In the genomic region with DNA sequence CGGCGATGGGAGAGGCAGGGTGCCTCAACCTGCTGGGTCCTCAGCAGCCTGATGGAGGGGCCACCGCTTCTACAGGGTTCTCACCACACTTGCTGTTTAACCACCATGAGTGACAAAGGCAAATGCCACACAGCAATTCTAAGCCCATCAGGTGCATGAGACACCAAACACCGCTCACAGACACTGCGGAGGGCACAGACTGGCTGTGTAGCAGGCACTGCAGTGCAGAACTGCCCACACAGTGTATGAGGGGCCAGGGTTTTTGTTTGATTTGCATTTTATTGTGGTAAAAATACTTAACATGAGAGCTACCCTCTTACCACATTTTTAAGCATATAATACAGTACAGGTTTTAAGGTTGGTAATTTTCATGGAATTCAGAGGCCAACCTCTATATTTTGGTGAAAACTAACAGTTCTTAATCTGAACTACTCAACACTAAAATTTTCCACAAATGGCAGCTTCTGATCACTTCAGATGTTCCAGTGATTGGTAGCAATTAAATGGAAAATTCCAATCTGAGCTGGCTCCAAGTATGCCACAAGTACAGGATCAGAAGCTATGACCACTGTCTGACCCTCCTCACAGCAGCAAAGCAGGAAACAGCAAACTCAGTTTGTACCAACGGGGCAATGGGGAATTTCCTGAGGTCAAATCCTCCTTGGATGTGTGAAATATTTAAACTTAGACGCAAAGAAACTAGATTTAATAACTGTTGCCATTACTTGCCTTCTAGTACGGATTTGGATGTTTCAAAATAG, we compare ENCODE assay signal across 20 cellular contexts.
DNase-seq lines count a peak whose midpoint lies in the region; ATAC-seq and TF ChIP-seq lines count a peak whose summit lies in the region.
"Had no signal": no experiment of that assay in that cellular context is flagged by ENCODE, and none has a peak within 500 bp of the region (broad histone marks: within the 10 kb centered on the region; RNA-seq: fewer than 3 reads in every experiment).

No MANE protein-coding gene starts in this region.

- no peak overlapping the region for H2BK20ac ChIP-seq in IMR-90 (ENCODE audit: low read depth, low read length)

- TF ChIP-seq POLR2A in IMR-90 (IDR thresholded peaks at IDR 0.05; ENCODE audit: low read depth, low read length): no peak

- POLR2A ChIA-PET in IMR-90 (lab: Charles Lee; ENCODE audit: unreplicated experiment): no interaction called here
- POLR2A ChIA-PET in T-cell (lab: Charles Lee): interaction anchor here in 1 of 2 donors (0.5 kb wide), 2 partner anchors 13 to 1025 kb away, joined by 3 to 6 read pairs; no protein-coding TSS in a partner anchor

- H3K27me3 ChIP-seq in IMR-90 (ENCODE audit: control insufficient read depth, insufficient read depth, low read length): no peaks in the 10 kb centered on the region; the same call in 1 of the 2 replicates
- no peaks in the 10 kb centered on the region for H3K27me3 ChIP-seq in foreskin keratinocyte
- H3K27me3 ChIP-seq in Karpas-422 (ENCODE audit: low read length): no peaks in the 10 kb centered on the region
- H3K27me3 ChIP-seq: MG63, Peyer's patch had no signal

- dilution Hi-C loops in IMR-90 (cut with HindIII; ENCODE audit: low sequenced_read_pairs, unreplicated experiment): no loop called here

- TF ChIP-seq RAD21 in IMR-90 (IDR thresholded peaks at IDR 0.05; ENCODE audit: low read length): no peak

- no peak overlapping the region for H2AK5ac ChIP-seq in IMR-90 (ENCODE audit: low read depth, low read length)

- no peaks in the 10 kb centered on the region for H3K27me3 Mint-ChIP-seq in T-cell
- H3K27me3 Mint-ChIP-seq: CD4-positive, CD25-positive, alpha-beta regulatory T cell had no signal

- H4K8ac ChIP-seq in IMR-90 (ENCODE audit: low read depth in 2 of 2, low read length in 2 of 2): no peak overlapping the region

- H3K14ac ChIP-seq in IMR-90 (replicated peaks; ENCODE audit: low read depth, low read length): no peak overlapping the region

- ATAC-seq in IMR-90 (ENCODE audit: low read depth): no peak
- no peak for ATAC-seq in T-cell (replicated peaks in 1 of 4)
- ATAC-seq in foreskin keratinocyte: no peak

- H3K4me1 Mint-ChIP-seq in T-cell: no peaks in the 10 kb centered on the region

- H3K23ac ChIP-seq in IMR-90 (ENCODE audit: low read depth, low read length): no peak overlapping the region

- H2BK15ac ChIP-seq in IMR-90 (ENCODE audit: low read depth, low read length): no peak overlapping the region

- H4K91ac ChIP-seq in IMR-90 (ENCODE audit: insufficient read depth, low read depth, low read length): no peak overlapping the region

- DNase-seq in Ammon's horn (ENCODE audit: low spot score) (peak; percentile 12), IMR-90 (no peak), dermis blood vessel endothelial cell (peak; percentile 93), pulmonary artery endothelial cell (ENCODE audit: low read depth, low spot score) (peak; percentile 84), T-cell (no peak), foreskin keratinocyte (no peak), Karpas-422 (no peak)
- DNase-seq: AML-193; Calu3; CD4-positive, CD25-positive, alpha-beta regulatory T cell; GM23248; KG1; MG63; NCI-H1105; NCI-H187; NCI-H446; NCI-H748 treated with DMSO at 0.1 percent for 48 hours; Peyer's patch; SHP77 treated with DMSO at 0.1 percent for 48 hours had no signal

- no peak overlapping the region for H2BK5ac ChIP-seq in IMR-90 (ENCODE audit: low read depth, low read length, poor library complexity, severe bottlenecking)

- H3K27ac ChIP-seq in IMR-90 (ENCODE audit: insufficient read depth, low read length) (no peak overlapping the region), foreskin keratinocyte (no peak overlapping the region), Karpas-422 (ENCODE audit: low read length) (no peak overlapping the region)
- H3K27ac ChIP-seq: GM23248, HL-60, Peyer's patch had no signal

- TF ChIP-seq CTCF in IMR-90 (conservative IDR thresholded peaks at IDR 0.05; ENCODE audit: low read depth, low read length) (no peak), foreskin keratinocyte (conservative IDR thresholded peaks at IDR 0.05) (no peak)

- no peak overlapping the region for H3K18ac ChIP-seq in IMR-90 (ENCODE audit: low read depth, low read length)

- H3K9ac ChIP-seq in IMR-90 (ENCODE audit: low read depth, low read length) (no peak overlapping the region), Karpas-422 (ENCODE audit: low read length) (no peak overlapping the region)
- H3K9ac ChIP-seq: GM23248 had no signal

- no peak overlapping the region for H2BK120ac ChIP-seq in IMR-90 (ENCODE audit: low read depth, low read length)

- no TSS peak for BruUV-seq in IMR-90 (replicated peaks; lab: Mats Ljungman, UMichigan)

- H2AFZ ChIP-seq in IMR-90 (replicated peaks; ENCODE audit: low read length, poor library complexity) (no peak overlapping the region), Karpas-422 (ENCODE audit: low read length) (no peak overlapping the region)
- H2AFZ ChIP-seq: GM23248 had no signal

- H3K27ac Mint-ChIP-seq in T-cell: no peak overlapping the region
- H3K27ac Mint-ChIP-seq: CD4-positive, CD25-positive, alpha-beta regulatory T cell had no signal

- intact Hi-C loops in IMR-90 (cut with micrococcal nuclease): no loop called here

- H4K5ac ChIP-seq in IMR-90 (ENCODE audit: low read depth, low read length): no peak overlapping the region

- H3K79me2 ChIP-seq in Karpas-422 (ENCODE audit: low read length): no peaks in the 10 kb centered on the region

- CTCF ChIA-PET in IMR-90 (lab: Yijun Ruan, JAX): no interaction called here
- CTCF ChIA-PET in T-cell (lab: Charles Lee): no interaction called here

- H3K56ac ChIP-seq in IMR-90 (ENCODE audit: extremely low read depth, insufficient read depth, low read length): no peak overlapping the region

- H3K4ac ChIP-seq in IMR-90 (ENCODE audit: low read depth, low read length): no peak overlapping the region

- no peak overlapping the region for H3K4me3 Mint-ChIP-seq in T-cell
- H3K4me3 Mint-ChIP-seq: CD4-positive, CD25-positive, alpha-beta regulatory T cell had no signal

- peaks cover 2% of the 10 kb centered on the region; the same call in 1 of the 2 replicates for H3K36me3 ChIP-seq in IMR-90 (ENCODE audit: control insufficient read depth, insufficient read depth, low read length)
- no peaks in the 10 kb centered on the region for H3K36me3 ChIP-seq in Karpas-422 (ENCODE audit: insufficient read depth, low read length)
- H3K36me3 ChIP-seq: MG63, Peyer's patch had no signal

- no peak overlapping the region for H3K4me2 ChIP-seq in IMR-90 (ENCODE audit: low read depth, low read length)
- no peak overlapping the region for H3K4me2 ChIP-seq in Karpas-422 (ENCODE audit: low read depth, low read length, poor library complexity, severe bottlenecking)

- H3K4me3 ChIP-seq in IMR-90 (ENCODE audit: insufficient read depth, low read depth, low read length): no peak overlapping the region
- H3K4me3 ChIP-seq in Karpas-422 (ENCODE audit: low read length): no peak overlapping the region
- H3K4me3 ChIP-seq: GM23248, MG63, Peyer's patch had no signal

- no peaks in the 10 kb centered on the region for H3K9me1 ChIP-seq in IMR-90 (ENCODE audit: insufficient read depth, low read length)

- in situ Hi-C loops in IMR-90 (cut with MboI; ENCODE audit: low sequenced_read_pairs): no loop called here

- no peaks in the 10 kb centered on the region for H3K79me1 ChIP-seq in IMR-90 (ENCODE audit: low read depth in 1 of 2, low read length in 2 of 2)

- H3K9me3 Mint-ChIP-seq in T-cell: no peaks in the 10 kb centered on the region

- no peaks in the 10 kb centered on the region for H3K9me2 ChIP-seq in Karpas-422 (replicated peaks; ENCODE audit: insufficient read depth, low read length)

- no peaks in the 10 kb centered on the region for H3K36me3 Mint-ChIP-seq in T-cell
- H3K36me3 Mint-ChIP-seq: CD4-positive, CD25-positive, alpha-beta regulatory T cell had no signal

- 84% methylated on average over 4 of the region's 8 CpGs; no CpG with 5 or more reads in 1 of the 2 experiments for WGBS in IMR-90 (ENCODE audit: extremely low coverage in 2 of 2, insufficient read length in 1 of 2), 2 experiments

- H3K4me1 ChIP-seq in IMR-90 (ENCODE audit: control insufficient read depth, insufficient read depth, low read length) (no peaks in the 10 kb centered on the region), foreskin keratinocyte (no peaks in the 10 kb centered on the region), Karpas-422 (ENCODE audit: low read length) (peaks cover 11% of the 10 kb centered on the region)
- H3K4me1 ChIP-seq: Peyer's patch had no signal

- no peaks in the 10 kb centered on the region for H3K9me3 ChIP-seq in IMR-90 (ENCODE audit: control insufficient read depth, insufficient read depth, low read length)
- no peaks in the 10 kb centered on the region for H3K9me3 ChIP-seq in Karpas-422 (ENCODE audit: low read length)
- H3K9me3 ChIP-seq: MG63, Peyer's patch had no signal

- H4K20me1 ChIP-seq in IMR-90 (ENCODE audit: insufficient read depth, low read length): no peaks in the 10 kb centered on the region
- no peaks in the 10 kb centered on the region for H4K20me1 ChIP-seq in Karpas-422 (ENCODE audit: insufficient read depth, low read depth, low read length)

- H2AK9ac ChIP-seq in IMR-90 (replicated peaks; ENCODE audit: low read depth, low read length, poor library complexity): peak overlapping the region; percentile 44

TF ChIP-seq in IMR-90, 13 proteins besides CTCF, POLR2A, EP300 and RAD21 (continues in another document):
- TF ChIP-seq FOS (IDR thresholded peaks at IDR 0.05; ENCODE audit: low read depth, low read length) (no peak), RFX5 (IDR thresholded peaks at IDR 0.05; ENCODE audit: low read depth, low read length) (no peak), MAZ (IDR thresholded peaks at IDR 0.05; ENCODE audit: borderline replicate concordance, low read depth, low read length) (no peak), BHLHE40 (IDR thresholded peaks at IDR 0.05; ENCODE audit: low read depth, low read length) (no peak), RCOR1 (IDR thresholded peaks at IDR 0.05; ENCODE audit: insufficient replicate concordance, low read length) (no peak), CEBPB (IDR thresholded peaks at IDR 0.05; ENCODE audit: low read depth, low read length) (no peak), MAFK (IDR thresholded peaks at IDR 0.05; ENCODE audit: low read depth, low read length) (no peak)
- TF ChIP-seq, protein P1, sequence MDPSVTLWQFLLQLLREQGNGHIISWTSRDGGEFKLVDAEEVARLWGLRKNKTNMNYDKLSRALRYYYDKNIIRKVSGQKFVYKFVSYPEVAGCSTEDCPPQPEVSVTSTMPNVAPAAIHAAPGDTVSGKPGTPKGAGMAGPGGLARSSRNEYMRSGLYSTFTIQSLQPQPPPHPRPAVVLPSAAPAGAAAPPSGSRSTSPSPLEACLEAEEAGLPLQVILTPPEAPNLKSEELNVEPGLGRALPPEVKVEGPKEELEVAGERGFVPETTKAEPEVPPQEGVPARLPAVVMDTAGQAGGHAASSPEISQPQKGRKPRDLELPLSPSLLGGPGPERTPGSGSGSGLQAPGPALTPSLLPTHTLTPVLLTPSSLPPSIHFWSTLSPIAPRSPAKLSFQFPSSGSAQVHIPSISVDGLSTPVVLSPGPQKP (IDR thresholded peaks at IDR 0.05; ENCODE audit: borderline replicate concordance, low read depth, low read length): no peak

Comparison
In these comparisons a context has a peak if more than half of its experiments do, and no peak if none do; other contexts are left out.
1. DNase-seq: peak in Ammon's horn (single experiment), dermis blood vessel endothelial cell (single experiment) and pulmonary artery endothelial cell (single experiment); none in IMR-90 (single experiment), T-cell (0 of 34), foreskin keratinocyte (0 of 2) and Karpas-422 (single experiment).